Comparison of ENCODE assay signal across 24 cellular contexts in genomic region chr7:78616539-78616938, GRCh38.
"Had no signal": no experiment of that assay in that cellular context is flagged by ENCODE, and none has a peak within 500 bp of the region (broad histone marks: within the 10 kb centered on the region; RNA-seq: fewer than 3 reads in every experiment).

No MANE protein-coding gene starts in this region.

- H3K9me3 ChIP-seq: left lung, lower lobe of right lung, mucosa of descending colon, ovary, right atrium auricular region, right lobe of liver, stomach, testis, thyroid gland, transverse colon, upper lobe of left lung, vagina had no signal

- ATAC-seq: left colon; left lung; lower lobe of right lung; mucosa of descending colon; naive thymus-derived CD4-positive, alpha-beta T cell; natural killer cell treated with Interleukin-12 subunit alpha and Interleukin-12 subunit beta and Interleukin-15 and Interleukin-18, amount 100 ng/mL, for 72 hours; right lobe of liver; stimulated activated naive B cell treated with anti-CD40 and anti-IgM and Interleukin-4, amounts not matched to agents 10 μg/mL and 1 μg/mL and 100 μg/mL, for 72 hours; stimulated activated naive CD8-positive, alpha-beta T cell treated with anti-CD3 and anti-CD28 coated beads, Interleukin-15, Interleukin-2, amounts not matched to agents 100 U/mL and 50 U/mL, for 24 hours had no signal

- H3K4me3 ChIP-seq: left lung, lower lobe of right lung, mucosa of descending colon, ovary, right atrium auricular region, right lobe of liver, smooth muscle cell, stomach, testis, thyroid gland, transverse colon, upper lobe of left lung, vagina had no signal

- H3K27me3 ChIP-seq: left lung, ovary, right atrium auricular region, right lobe of liver, stomach, testis, thyroid gland, transverse colon, upper lobe of left lung, vagina had no signal

- DNase-seq: hypothalamus; immature natural killer cell; kidney; left colon; left lung; lower lobe of right lung; midbrain; mucosa of descending colon; naive thymus-derived CD4-positive, alpha-beta T cell; ovary; right lobe of liver; stimulated activated CD4-positive, alpha-beta T cell treated with anti-CD3 and anti-CD28 coated beads, Interleukin-2, amount 100 ng/mL, for 24 hours; stimulated activated CD4-positive, alpha-beta T cell treated with anti-CD3 and anti-CD28 coated beads, Interleukin-4, amount 100 ng/mL, for 1 hour; stimulated activated naive B cell treated with anti-CD40 and anti-IgM and Interleukin-4, amounts not matched to agents 10 μg/mL and 1 μg/mL and 100 μg/mL, for 72 hours; stimulated activated naive CD8-positive, alpha-beta T cell treated with anti-CD3 and anti-CD28 coated beads, Interleukin-15, Interleukin-2, amounts not matched to agents 100 U/mL and 50 U/mL, for 24 hours; stomach; testis; thyroid gland; transverse colon; upper lobe of left lung had no signal

- H3K27ac ChIP-seq: left lung, lower lobe of right lung, ovary, right atrium auricular region, right lobe of liver, stomach, testis, thyroid gland, transverse colon, upper lobe of left lung, vagina had no signal

- H3K36me3 ChIP-seq: left lung, lower lobe of right lung, ovary, right atrium auricular region, right lobe of liver, stomach, thyroid gland, transverse colon, upper lobe of left lung, vagina had no signal

- H3K4me1 ChIP-seq: left lung, lower lobe of right lung, right atrium auricular region, right lobe of liver, stomach, testis, thyroid gland, transverse colon, upper lobe of left lung, vagina had no signal
